Comparison of ENCODE assay signal across 1 cellular context in the genomic region with DNA sequence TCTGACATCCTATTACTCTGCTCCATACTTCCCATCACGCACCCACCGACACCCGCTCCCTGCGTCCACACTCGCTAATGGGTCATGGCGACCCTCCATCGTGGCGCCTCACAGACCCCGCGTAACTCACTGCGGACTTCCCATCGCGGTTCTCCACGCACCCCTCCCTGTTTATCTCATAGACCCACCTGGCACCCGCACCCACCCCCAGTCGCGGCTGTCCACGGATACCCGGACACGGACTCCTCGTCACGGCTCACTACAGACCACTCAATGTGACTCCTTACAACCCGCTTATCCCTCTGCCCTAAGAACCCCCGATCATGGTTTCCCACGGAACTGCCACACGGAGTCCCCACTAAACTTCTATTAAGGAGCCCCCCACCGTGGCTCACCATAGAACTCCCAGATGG.
TF ChIP-seq lines count a peak whose summit lies in the region.

No MANE protein-coding gene starts in this region.

TF ChIP-seq in SK-N-SH, 30 proteins besides CTCF, POLR2A, EP300 and RAD21 (continued from another document):
- TF ChIP-seq REST (IDR thresholded peaks at IDR 0.05; ENCODE audit: low read depth, low read length): no peak
- TF ChIP-seq TCF12 (IDR thresholded peaks at IDR 0.05): no peak
- TF ChIP-seq POLR2AphosphoS5 (IDR thresholded peaks at IDR 0.05; ENCODE audit: low read depth, low read length): no peak
- no peak for TF ChIP-seq EZH2phosphoT487 (IDR thresholded peaks at IDR 0.05; ENCODE audit: borderline replicate concordance, low read depth)
- TF ChIP-seq FOXM1 (IDR thresholded peaks at IDR 0.05; ENCODE audit: low read depth): no peak
- TF ChIP-seq NRF1 (IDR thresholded peaks at IDR 0.05; ENCODE audit: low read depth, low read length): no peak
- TF ChIP-seq YY1 (IDR thresholded peaks at IDR 0.05; ENCODE audit: low read depth): no peak
- no peak for TF ChIP-seq FOXJ3 (CRISPR knock-in tag; IDR thresholded peaks at IDR 0.05)
- TF ChIP-seq FOSL2 (IDR thresholded peaks at IDR 0.05; ENCODE audit: borderline replicate concordance, low read depth): no peak
- no peak for TF ChIP-seq TEAD4 (IDR thresholded peaks at IDR 0.05; ENCODE audit: borderline replicate concordance, insufficient read depth)
- no peak for TF ChIP-seq RCOR1 (IDR thresholded peaks at IDR 0.05; ENCODE audit: low read length)
TF ChIP-seq in SK-N-SH: peak in this region for 0.
